Comparison of ENCODE assay signal across 22 cellular contexts in genomic region chr15:39551476-39551875, GRCh38.
"Had no signal": no experiment of that assay in that cellular context is flagged by ENCODE, and none has a peak within 500 bp of the region (broad histone marks: within the 10 kb centered on the region; RNA-seq: fewer than 3 reads in every experiment).

No MANE protein-coding gene starts in this region.

- H3K27ac ChIP-seq: colonic mucosa, coronary artery, dorsolateral prefrontal cortex, epithelial cell of prostate, esophagus squamous epithelium, foreskin keratinocyte, gastrocnemius medialis, gastroesophageal sphincter, heart left ventricle, heart right ventricle had no signal

- H3K4me3 ChIP-seq: colonic mucosa, coronary artery, dorsolateral prefrontal cortex, esophagus squamous epithelium, gastrocnemius medialis, gastroesophageal sphincter, heart left ventricle, heart right ventricle had no signal

- H3K36me3 ChIP-seq: colonic mucosa, esophagus squamous epithelium, gastrocnemius medialis, gastroesophageal sphincter, heart left ventricle, heart right ventricle had no signal

- DNase-seq: colonic mucosa; cortex of kidney; dermis blood vessel endothelial cell; dorsolateral prefrontal cortex; effector CD4-positive, alpha-beta T cell; effector CD8-positive, alpha-beta T cell; effector memory CD4-positive, alpha-beta T cell; effector memory CD8-positive, alpha-beta T cell; endodermal cell; erythroblast; esophagus squamous epithelium; foreskin fibroblast; foreskin keratinocyte; foreskin melanocyte; gastrocnemius medialis; glutamatergic neuron; head of caudate nucleus; heart left ventricle; heart right ventricle had no signal

- H3K9me3 ChIP-seq: colonic mucosa, esophagus squamous epithelium, gastrocnemius medialis, gastroesophageal sphincter, heart left ventricle had no signal

- H3K4me1 ChIP-seq: colonic mucosa, gastrocnemius medialis had no signal

- H3K27me3 ChIP-seq: colonic mucosa, dorsolateral prefrontal cortex, esophagus squamous epithelium, gastrocnemius medialis, gastroesophageal sphincter, heart left ventricle, heart right ventricle had no signal
